Comparison of ENCODE assay signal across 1 cellular context in genomic region chr22:50210378-50211139, GRCh38.
TF ChIP-seq lines count a peak whose summit lies in the region.

No MANE protein-coding gene starts in this region.

TF ChIP-seq in HepG2, 621 proteins besides CTCF, POLR2A, EP300 and RAD21:
- no peak for TF ChIP-seq CCAR2 (optimal IDR thresholded peaks at IDR 0.05; ENCODE audit: low read depth, low read length)
- no peak for TF ChIP-seq DDIT3 (CRISPR knock-in tag; IDR thresholded peaks at IDR 0.05)
- peak; percentile 59; the same call in 1 of the 2 replicates for TF ChIP-seq RBFOX2 (IDR thresholded peaks at IDR 0.05; ENCODE audit: low read depth, low read length)
- TF ChIP-seq ZSCAN5A (CRISPR knock-in tag; IDR thresholded peaks at IDR 0.05; ENCODE audit: borderline replicate concordance), result no peak
- no peak for TF ChIP-seq SP1 (IDR thresholded peaks at IDR 0.05)
- no peak for TF ChIP-seq SP1 (CRISPR knock-in tag; IDR thresholded peaks at IDR 0.05)
- TF ChIP-seq NAIF1 (CRISPR knock-in tag; IDR thresholded peaks at IDR 0.05; ENCODE audit: borderline replicate concordance), result no peak
- no peak for TF ChIP-seq ZNF580 (CRISPR knock-in tag; IDR thresholded peaks at IDR 0.05; ENCODE audit: borderline replicate concordance, low read depth)
- TF ChIP-seq ZNF841 (CRISPR knock-in tag; IDR thresholded peaks at IDR 0.05; ENCODE audit: borderline replicate concordance), result no peak
- TF ChIP-seq ZBTB46 (CRISPR knock-in tag; IDR thresholded peaks at IDR 0.05; ENCODE audit: borderline replicate concordance), result no peak
- no peak for TF ChIP-seq MLLT10 (CRISPR knock-in tag; IDR thresholded peaks at IDR 0.05)
- TF ChIP-seq AGO2 (optimal IDR thresholded peaks at IDR 0.05; ENCODE audit: low read depth, low read length), result peak; percentile 87
- TF ChIP-seq ETS1 (CRISPR knock-in tag; IDR thresholded peaks at IDR 0.05), result no peak
- no peak for TF ChIP-seq RFX1 (IDR thresholded peaks at IDR 0.05)
- no peak for TF ChIP-seq ZNF605 (CRISPR knock-in tag; IDR thresholded peaks at IDR 0.05)
- no peak for TF ChIP-seq SOX6 (IDR thresholded peaks at IDR 0.05)
- no peak for TF ChIP-seq SOX6 (CRISPR knock-in tag; IDR thresholded peaks at IDR 0.05)
TF ChIP-seq in HepG2: peak in this region for 2.
